In the genomic region with DNA sequence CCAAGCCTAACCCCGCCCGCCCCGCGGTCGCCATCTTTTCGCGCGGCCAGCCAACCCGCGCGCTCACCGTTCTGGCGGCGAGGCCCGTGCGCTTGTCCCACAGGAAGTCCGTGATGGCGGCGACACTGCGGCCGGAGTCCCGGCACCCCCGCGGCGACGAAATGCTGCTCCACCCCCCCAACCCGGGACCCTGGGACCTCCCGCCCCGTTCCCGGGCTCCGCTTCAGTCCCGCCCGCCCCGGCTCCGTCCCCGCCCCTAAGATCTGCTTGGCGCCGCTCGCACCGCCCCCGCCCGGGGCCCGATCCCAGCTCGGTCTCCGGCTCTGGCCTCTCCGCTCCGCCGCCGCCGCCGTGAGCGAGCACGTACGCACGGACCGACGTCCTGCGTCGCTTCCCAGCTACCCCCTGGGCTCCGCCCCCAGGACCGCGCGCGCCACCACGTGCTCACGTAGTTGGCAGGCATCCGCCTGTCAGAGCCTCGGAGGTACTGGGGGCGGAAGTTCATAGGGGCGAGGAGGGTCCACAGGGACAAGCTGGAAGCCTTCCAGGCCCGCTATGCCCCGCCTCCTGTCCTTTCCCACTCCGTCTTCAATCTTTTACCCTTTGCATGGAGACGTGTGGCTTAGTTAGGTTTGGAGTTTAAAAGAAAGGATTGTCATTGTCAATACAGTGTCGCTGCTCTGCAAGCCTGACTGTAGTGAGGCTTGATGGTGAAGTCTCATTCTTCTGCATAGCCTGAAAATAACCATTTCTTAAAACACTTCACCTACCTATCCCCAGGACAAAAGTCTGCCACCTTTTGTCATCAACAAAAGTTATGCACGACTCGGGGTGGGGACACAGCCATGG, we compare ENCODE assay signal across 8 cellular contexts. TPM values are rescaled to one million over a fixed set of nuclear protein-coding genes. Genes with fewer than 3 reads are reported as not detected.
DNase-seq lines count a peak whose midpoint lies in the region; ATAC-seq lines count a peak whose summit lies in the region.

Gene CLK2 (minus strand): TSS at position 371 of the 849 bp plus-strand sequence. CDS start 2,527 bp downstream, outside the sequence.

- H3K9me3 ChIP-seq in MG63: no peaks in the 10 kb centered on the region

- H3K4me1 Mint-ChIP-seq in natural killer cell treated with Interleukin-12 subunit alpha and Interleukin-12 subunit beta and Interleukin-15 and Interleukin-18, amount 100 ng/mL, for 72 hours (ENCODE audit: low read depth in 2 of 2): peaks cover 41 to 42% of the 10 kb centered on the region in 2 donors

- DNase-seq in EL: peak; percentile 95
- DNase-seq in H7: peak; percentile 99
- DNase-seq in MG63: peak; percentile 97
- peak; percentile 99 for DNase-seq in SHP77 (lab: John Stamatoyannopoulos, UW)
- DNase-seq in activated T-helper 9 cell treated with anti-CD3 and anti-CD28 coated beads, Interleukin-2, amount 50 U/mL, for 16 hours (ENCODE audit: low read depth): peak; percentile 95
- peak; percentile 85 for DNase-seq in fibroblast of peridontal ligament (ENCODE audit: extremely low read depth)
- DNase-seq in natural killer cell treated with Interleukin-12 subunit alpha and Interleukin-12 subunit beta and Interleukin-15 and Interleukin-18, amount 100 ng/mL, for 72 hours (ENCODE audit: low spot score): peak; percentile 99
- peak; percentile 99 for DNase-seq in stimulated activated naive CD8-positive, alpha-beta T cell treated with anti-CD3 and anti-CD28 coated beads, Interleukin-15, Interleukin-2, amounts not matched to agents 100 U/mL and 50 U/mL, for 24 hours

- no peaks in the 10 kb centered on the region for H3K27me3 Mint-ChIP-seq in natural killer cell treated with Interleukin-12 subunit alpha and Interleukin-12 subunit beta and Interleukin-15 and Interleukin-18, amount 100 ng/mL, for 72 hours

- H3K4me3 ChIP-seq in H7 (ENCODE audit: insufficient read depth, low read depth, low read length): peak within 1 kb of the TSS; percentile 66
- H3K4me3 ChIP-seq in MG63: peak within 1 kb of the TSS; percentile 77

- H3K9me3 Mint-ChIP-seq in natural killer cell treated with Interleukin-12 subunit alpha and Interleukin-12 subunit beta and Interleukin-15 and Interleukin-18, amount 100 ng/mL, for 72 hours: no peaks in the 10 kb centered on the region

- peak; percentile 94 to 95 for ATAC-seq in natural killer cell treated with Interleukin-12 subunit alpha and Interleukin-12 subunit beta and Interleukin-15 and Interleukin-18, amount 100 ng/mL, for 72 hours
- ATAC-seq in stimulated activated naive CD8-positive, alpha-beta T cell treated with anti-CD3 and anti-CD28 coated beads, Interleukin-15, Interleukin-2, amounts not matched to agents 100 U/mL and 50 U/mL, for 24 hours: peak; percentile 92

- peak within 1 kb of the TSS; percentile 93 for H3K4me3 Mint-ChIP-seq in natural killer cell treated with Interleukin-12 subunit alpha and Interleukin-12 subunit beta and Interleukin-15 and Interleukin-18, amount 100 ng/mL, for 72 hours

- peaks cover 5% of the 10 kb centered on the region; the same call in 1 of the 2 replicates for H3K27me3 ChIP-seq in H7 (ENCODE audit: control insufficient read depth, insufficient read depth, low read length)
- no peaks in the 10 kb centered on the region for H3K27me3 ChIP-seq in MG63

- peaks cover 20% of the 10 kb centered on the region for H3K36me3 Mint-ChIP-seq in natural killer cell treated with Interleukin-12 subunit alpha and Interleukin-12 subunit beta and Interleukin-15 and Interleukin-18, amount 100 ng/mL, for 72 hours

- peak within 1 kb of the TSS; percentile 75 to 83 for H3K27ac Mint-ChIP-seq in natural killer cell treated with Interleukin-12 subunit alpha and Interleukin-12 subunit beta and Interleukin-15 and Interleukin-18, amount 100 ng/mL, for 72 hours

- H3K36me3 ChIP-seq in H7 (replicated peaks; ENCODE audit: control insufficient read depth, insufficient read depth, low read length): peaks cover 22% of the 10 kb centered on the region
- peaks cover 41% of the 10 kb centered on the region for H3K36me3 ChIP-seq in MG63

RNA-seq across cellular contexts. Expression of gene CLK2, which starts in this region (rescaled TPM):
- total RNA-seq in H7 (2014; rRNA removed; shearing (Covaris generic)): 38.7 and 48.6 TPM in 2 replicates
- total RNA-seq in MG63 (2014; rRNA removed; shearing (Covaris generic); ENCODE audit: low replicate concordance): 21.8 and 28.3 TPM in 2 replicates
- 100 to 1,000 TPM in 1 of 2 donors, 10 to 100 TPM in 1; 77.1 to 117 TPM for total RNA-seq in natural killer cell treated with Interleukin-12 subunit alpha and Interleukin-12 subunit beta and Interleukin-15 and Interleukin-18, amount 100 ng/mL, for 72 hours

Comparison
In these comparisons a context has a peak if more than half of its experiments do, and no peak if none do; other contexts are left out.
1. Peak in every context shown above with its lines: DNase-seq, ATAC-seq and H3K4me3 ChIP-seq.